8 cellular contexts compared by ENCODE assay signal in genomic region chr12:27124866-27125265, GRCh38. TPM values are rescaled to one million over a fixed set of nuclear protein-coding genes. Genes with fewer than 3 reads are reported as not detected.
"Had no signal": no experiment of that assay in that cellular context is flagged by ENCODE, and none has a peak within 500 bp of the region (broad histone marks: within the 10 kb centered on the region; RNA-seq: fewer than 3 reads in every experiment).

No MANE protein-coding gene starts in this region.

RNA-seq across cellular contexts. Expression of gene C12orf71, which starts 42.5 kb away (rescaled TPM):
- total RNA-seq: HT-29, LHCN-M2, MCF 10A, OCI-LY7, PC-3, SK-MEL-5 had no signal
- polyA plus RNA-seq: IgD-negative memory B cell, SK-N-SH had no signal
